1 cellular context compared by ENCODE assay signal in the genomic region with DNA sequence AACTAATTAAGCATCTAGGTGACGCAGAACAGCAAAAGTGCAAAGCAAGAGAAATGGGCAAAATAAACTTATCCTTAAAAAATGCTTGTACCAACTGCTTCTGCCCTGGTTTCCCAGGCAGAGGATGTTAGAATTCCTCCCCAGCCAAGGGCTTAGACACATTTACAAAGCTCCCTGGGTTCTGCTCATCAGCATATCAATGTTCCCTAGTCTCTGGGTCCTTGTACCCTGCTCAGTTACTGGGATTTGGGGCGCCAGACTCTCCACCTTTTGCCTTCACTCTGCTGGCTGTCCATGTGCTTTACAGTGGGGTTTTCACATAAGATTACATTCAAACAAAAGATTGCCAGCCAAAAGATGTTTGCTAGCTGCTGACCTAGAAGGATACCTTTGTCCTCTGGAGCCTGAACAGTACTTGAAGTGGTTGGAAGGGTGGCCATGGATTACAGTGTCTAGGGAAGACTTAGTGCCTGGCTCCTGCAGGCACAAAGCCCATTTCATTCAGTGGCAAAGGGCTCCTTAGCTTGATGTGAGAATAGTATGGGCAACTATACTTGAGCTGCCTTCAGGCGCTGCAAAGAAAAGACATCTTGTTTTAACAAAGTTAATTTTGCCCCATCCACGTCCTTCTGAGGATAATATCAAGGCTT.
TF ChIP-seq lines count a peak whose summit lies in the region.

No MANE protein-coding gene starts in this region.

TF ChIP-seq in H1, 55 proteins besides CTCF, POLR2A, EP300 and RAD21:
- no peak for TF ChIP-seq EGR1 (IDR thresholded peaks at IDR 0.05; ENCODE audit: borderline replicate concordance, low read depth, low read length)
- no peak for TF ChIP-seq BACH1 (IDR thresholded peaks at IDR 0.05; ENCODE audit: low read length)
- TF ChIP-seq CEBPB (IDR thresholded peaks at IDR 0.05; ENCODE audit: low read depth, low read length): no peak
- TF ChIP-seq YY1 (IDR thresholded peaks at IDR 0.05; ENCODE audit: low read depth, low read length): 0 out of 2 replicates have a peak, but pooled peaks have one; percentile 15
- no peak for TF ChIP-seq RXRA (IDR thresholded peaks at IDR 0.05; ENCODE audit: insufficient read depth, low read depth, low read length)
- TF ChIP-seq, protein P1, sequence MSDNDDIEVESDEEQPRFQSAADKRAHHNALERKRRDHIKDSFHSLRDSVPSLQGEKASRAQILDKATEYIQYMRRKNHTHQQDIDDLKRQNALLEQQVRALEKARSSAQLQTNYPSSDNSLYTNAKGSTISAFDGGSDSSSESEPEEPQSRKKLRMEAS (IDR thresholded peaks at IDR 0.05): 0 out of 2 replicates have a peak, but pooled peaks have one; percentile 26
- TF ChIP-seq ATF3 (IDR thresholded peaks at IDR 0.05; ENCODE audit: insufficient read depth, low read depth, low read length): no peak
- TF ChIP-seq BRCA1 (IDR thresholded peaks at IDR 0.05; ENCODE audit: low read depth, low read length): no peak
- no peak for TF ChIP-seq JUN (IDR thresholded peaks at IDR 0.05; ENCODE audit: low read depth, low read length)
- no peak for TF ChIP-seq EZH2 (IDR thresholded peaks at IDR 0.05; ENCODE audit: low read depth, low read length, severe bottlenecking)
